In the genomic region with DNA sequence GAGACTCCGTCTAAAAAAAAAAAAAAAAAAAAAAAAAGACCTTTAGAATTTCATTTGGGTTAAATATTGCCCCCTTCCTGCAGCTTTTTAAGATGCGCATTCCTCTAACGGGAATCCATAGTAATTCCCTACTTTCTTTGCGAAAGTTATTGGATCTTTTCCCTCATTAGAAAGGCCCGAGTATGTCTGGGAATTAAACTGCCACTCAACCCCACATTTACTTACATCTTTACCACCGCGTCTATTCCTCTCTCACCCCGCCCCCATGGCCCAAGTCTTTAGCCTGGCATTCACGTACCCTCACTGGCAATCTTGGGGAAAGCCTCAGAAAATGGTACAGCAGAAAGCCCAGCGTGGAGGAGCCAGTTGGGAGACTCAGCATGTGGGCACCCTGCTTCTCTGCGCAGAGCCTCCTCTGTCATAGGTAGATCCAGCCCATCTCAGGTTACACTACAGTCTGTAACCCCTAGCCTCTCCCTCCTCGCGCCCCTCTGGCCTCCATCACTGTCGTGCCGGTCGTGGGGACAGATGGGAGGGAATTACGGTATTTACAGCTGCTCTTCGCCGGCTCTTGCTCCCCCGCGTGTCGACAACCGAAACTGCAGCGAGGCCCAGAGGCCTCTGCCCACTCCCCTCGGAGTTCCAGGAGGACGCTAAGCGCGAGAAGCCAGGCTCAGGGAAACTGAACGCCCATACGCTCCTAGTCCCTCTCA, we compare ENCODE assay signal across 8 cellular contexts. TPM values are rescaled to one million over a fixed set of nuclear protein-coding genes. Genes with fewer than 3 reads are reported as not detected.
A peak's percentile ranks its signal among the peaks of the same experiment; 100 is the strongest.
DNase-seq lines count a peak whose midpoint lies in the region; ATAC-seq and TF ChIP-seq lines count a peak whose summit lies in the region.

No MANE protein-coding gene starts in this region.

- H3K4me3 ChIP-seq in NB4 (ENCODE audit: low read depth, low read length) (no peak overlapping the region), lower lobe of right lung (peak overlapping the region; percentile 38)

- CTCF ChIA-PET in activated CD8-positive, alpha-beta T cell treated with anti-CD3 and anti-CD28 coated beads, Interleukin-2, amount 10 ng/mL, durations not matched to agents 7 days and 5 days (lab: Charles Lee): interaction anchor here (0.6 to 4.6 kb wide), 14 partner anchors 9 to 219 kb away, joined by 3 to 24 read pairs (median 4); no protein-coding TSS in a partner anchor

- H3K27me3 ChIP-seq in lower lobe of right lung (ENCODE audit: low read depth): no peaks in the 10 kb centered on the region

- TF ChIP-seq POLR2A in NB4 (IDR thresholded peaks at IDR 0.05; ENCODE audit: extremely low read depth, insufficient read length): no peak

- peaks cover 10% of the 10 kb centered on the region for H3K9me3 ChIP-seq in lower lobe of right lung

- POLR2A ChIA-PET in activated CD8-positive, alpha-beta T cell treated with anti-CD3 and anti-CD28 coated beads, Interleukin-2, amount 10 ng/mL, durations not matched to agents 7 days and 5 days (lab: Charles Lee): interaction anchor here (4.8 kb wide), 1 partner anchor 11 kb away, joined by 36 read pairs; no protein-coding TSS in a partner anchor

- DNase-seq in NB4 (ENCODE audit: low read depth) (peak; percentile 67), lower lobe of right lung (peak; percentile 85), SW480 (ENCODE audit: low spot score) (no peak)
- peak; percentile 84 for DNase-seq in activated CD8-positive, alpha-beta T cell treated with anti-CD3 and anti-CD28 coated beads, Interleukin-2, amount 10 ng/mL, durations not matched to agents 7 days and 5 days
- DNase-seq in effector CD8-positive, alpha-beta T cell (lab: John Stamatoyannopoulos, UW): peak; percentile 62
- DNase-seq in stimulated activated CD4-positive, alpha-beta T cell treated with anti-CD3 and anti-CD28 coated beads, Interleukin-4, amount 100 ng/mL, for 48 hours (ENCODE audit: low read depth in 2 of 2): peak; percentile 76 to 77

- peak overlapping the region; percentile 43 for H3K27ac Mint-ChIP-seq in activated CD8-positive, alpha-beta T cell treated with anti-CD3 and anti-CD28 coated beads, Interleukin-2, amount 10 ng/mL, durations not matched to agents 7 days and 5 days

- H3K4me3 Mint-ChIP-seq in activated CD8-positive, alpha-beta T cell treated with anti-CD3 and anti-CD28 coated beads, Interleukin-2, amount 10 ng/mL, durations not matched to agents 7 days and 5 days: peak overlapping the region; percentile 54

- H3K4me1 ChIP-seq in lower lobe of right lung: peaks cover 7% of the 10 kb centered on the region

- no peaks in the 10 kb centered on the region for H3K36me3 ChIP-seq in lower lobe of right lung

- H3K27ac ChIP-seq in lower lobe of right lung: no peak overlapping the region

- peaks cover 16% of the 10 kb centered on the region for H3K36me3 Mint-ChIP-seq in activated CD8-positive, alpha-beta T cell treated with anti-CD3 and anti-CD28 coated beads, Interleukin-2, amount 10 ng/mL, durations not matched to agents 7 days and 5 days (ENCODE audit: low read depth)

- peak; percentile 61 for TF ChIP-seq CTCF in NB4 (IDR thresholded peaks at IDR 0.05; ENCODE audit: low read depth, low read length)
- TF ChIP-seq CTCF in lower lobe of right lung (IDR thresholded peaks at IDR 0.05): peak; percentile 92

- H3K4me1 Mint-ChIP-seq in activated CD8-positive, alpha-beta T cell treated with anti-CD3 and anti-CD28 coated beads, Interleukin-2, amount 10 ng/mL, durations not matched to agents 7 days and 5 days (ENCODE audit: low read depth): peaks cover 40% of the 10 kb centered on the region

- H3K9me3 Mint-ChIP-seq in activated CD8-positive, alpha-beta T cell treated with anti-CD3 and anti-CD28 coated beads, Interleukin-2, amount 10 ng/mL, durations not matched to agents 7 days and 5 days (ENCODE audit: insufficient read depth): peaks cover 6% of the 10 kb centered on the region

- ATAC-seq in GM18867 (IDR thresholded peaks at IDR 0.05; ENCODE audit: unreplicated experiment) (peak; percentile 65), lower lobe of right lung (peak; percentile 91 to 94), HG03439 (IDR thresholded peaks at IDR 0.05; ENCODE audit: unreplicated experiment) (no peak)
- ATAC-seq in activated CD8-positive, alpha-beta T cell treated with anti-CD3 and anti-CD28 coated beads, Interleukin-2, amount 10 ng/mL, durations not matched to agents 7 days and 5 days: peak; percentile 90

- H3K27me3 Mint-ChIP-seq in activated CD8-positive, alpha-beta T cell treated with anti-CD3 and anti-CD28 coated beads, Interleukin-2, amount 10 ng/mL, durations not matched to agents 7 days and 5 days (ENCODE audit: low read depth): no peaks in the 10 kb centered on the region

- intact Hi-C loops in lower lobe of right lung (cut with DNase I): no loop called here

RNA-seq across cellular contexts. Expression of a gene that starts 6.4 kb away (rescaled TPM):
- 1 to 10 TPM; 9.1 to 9.5 TPM for total RNA-seq in activated CD8-positive, alpha-beta T cell treated with anti-CD3 and anti-CD28 coated beads, Interleukin-2, amount 10 ng/mL, durations not matched to agents 7 days and 5 days
- 5.0 TPM for total RNA-seq in lower lobe of right lung
